Comparison of ENCODE assay signal across 20 cellular contexts in the genomic region with DNA sequence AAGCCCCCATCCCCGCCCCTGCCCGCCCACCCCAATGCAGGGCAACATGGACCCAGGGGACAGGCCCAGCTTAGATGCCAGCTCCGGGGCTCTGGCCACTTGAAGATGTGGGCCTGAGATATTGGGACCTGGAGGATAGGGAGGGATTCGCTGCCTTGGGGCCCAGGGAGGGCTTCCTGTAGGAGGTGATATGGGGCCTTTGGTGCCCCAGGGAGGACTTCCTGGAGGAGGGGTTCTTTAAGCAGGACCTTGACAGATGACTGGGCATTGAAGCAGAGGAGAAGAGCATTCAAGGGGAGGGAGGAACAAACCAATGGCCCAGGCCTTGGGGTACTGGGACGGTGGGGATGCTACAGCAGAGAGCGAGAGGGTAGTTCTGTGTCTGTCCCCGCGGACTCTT. TPM values are rescaled to one million over a fixed set of nuclear protein-coding genes. Genes with fewer than 3 reads are reported as not detected.
A peak's percentile ranks its signal among the peaks of the same experiment; 100 is the strongest.
DNase-seq lines count a peak whose midpoint lies in the region; ATAC-seq, FAIRE-seq and TF ChIP-seq lines count a peak whose summit lies in the region.
"Had no signal": no experiment of that assay in that cellular context is flagged by ENCODE, and none has a peak within 500 bp of the region (broad histone marks: within the 10 kb centered on the region; RNA-seq: fewer than 3 reads in every experiment).

No MANE protein-coding gene starts in this region.

- H3K27ac ChIP-seq in K562 (ENCODE audit: extremely low read depth, low read depth, low read length) (no peak overlapping the region), endodermal cell (ENCODE audit: low read depth, low read length) (peak overlapping the region; percentile 78), neuronal stem cell (replicated peaks; ENCODE audit: low read length) (no peak overlapping the region)
- H3K27ac ChIP-seq: BLaER1, C4-2B had no signal

- H3K23ac ChIP-seq in neuronal stem cell (ENCODE audit: low read depth, low read length, poor library complexity): no peak overlapping the region

- no peak overlapping the region for H2BK120ac ChIP-seq in neuronal stem cell (ENCODE audit: low read depth, low read length)

- no peak for TF ChIP-seq EP300 in K562 (IDR thresholded peaks at IDR 0.05; ENCODE audit: low read length)

- WGBS in K562 (ENCODE audit: insufficient coverage, low coverage, missing lambda C conversion rate): 97% methylated on average over 6 of the region's 8 CpGs
- WGBS in endodermal cell (ENCODE audit: insufficient coverage in 1 of 2, insufficient read length in 1 of 2), 2 experiments: 91 to 95% methylated on average over 5 to 8 of the region's 8 CpGs
- WGBS in neuronal stem cell (ENCODE audit: extremely low coverage in 2 of 2, insufficient read length in 2 of 2, insufficient replicate concordance in 1 of 2), 2 donors: no CpG with 5 or more reads among the region's 8 CpGs

- no peak overlapping the region for H2BK15ac ChIP-seq in neuronal stem cell (ENCODE audit: low read length)

- peaks cover 3 to 65% of the 10 kb centered on the region in 2 experiments for H3K4me1 ChIP-seq in K562 (replicated peaks in 1 of 2; ENCODE audit: control insufficient read depth in 2 of 2, insufficient read depth in 2 of 2, low read length in 2 of 2)
- H3K4me1 ChIP-seq in endodermal cell (ENCODE audit: control insufficient read depth, insufficient read depth, low read length): peaks cover 14% of the 10 kb centered on the region
- H3K4me1 ChIP-seq in neuronal stem cell (ENCODE audit: control insufficient read depth in 2 of 2, insufficient read depth in 1 of 2, low read depth in 1 of 2, low read length in 2 of 2): peaks cover 4 to 18% of the 10 kb centered on the region in 2 donors
- H3K4me1 ChIP-seq: HAP-1 had no signal

- POLR2A ChIA-PET in K562 (lab: Yijun Ruan, JAX): interaction anchor here (0.5 kb wide), 1 partner anchor 24 kb away, joined by 3 read pairs; no protein-coding TSS in a partner anchor

- H4K8ac ChIP-seq in neuronal stem cell (ENCODE audit: low read depth, low read length): no peak overlapping the region

- no peak overlapping the region for H2BK5ac ChIP-seq in neuronal stem cell (ENCODE audit: low read length)

- TF ChIP-seq CTCF in K562 (IDR thresholded peaks at IDR 0.05 in 2 of 3, conservative IDR thresholded peaks at IDR 0.05 in 1 of 3; ENCODE audit: insufficient read depth in 2 of 3, low read depth in 1 of 3, low read length in 3 of 3) (no peak), endodermal cell (conservative IDR thresholded peaks at IDR 0.05) (no peak)

- no peaks in the 10 kb centered on the region for H3K9me3 ChIP-seq in K562 (replicated peaks; ENCODE audit: control insufficient read depth, insufficient read depth, low read depth, low read length)
- H3K9me3 ChIP-seq in endodermal cell (ENCODE audit: control insufficient read depth, low read length): no peaks in the 10 kb centered on the region
- no peaks in the 10 kb centered on the region for H3K9me3 ChIP-seq in neuronal stem cell (replicated peaks in 1 of 2; ENCODE audit: control insufficient read depth in 2 of 2, insufficient read depth in 1 of 2, low read depth in 1 of 2, low read length in 2 of 2)
- H3K9me3 ChIP-seq: BLaER1, Caco-2, HAP-1 had no signal

- H3K9me1 ChIP-seq in K562 (ENCODE audit: control insufficient read depth, insufficient read depth, low read length): peaks cover 10% of the 10 kb centered on the region

- no peak overlapping the region for H4K91ac ChIP-seq in neuronal stem cell (ENCODE audit: low read depth, low read length, poor library complexity)

- TF ChIP-seq RAD21 in K562 (CRISPR knock-in tag; conservative IDR thresholded peaks at IDR 0.05 in 1 of 2, IDR thresholded peaks at IDR 0.05 in 1 of 2): no peak

- no peaks in the 10 kb centered on the region for H3K79me1 ChIP-seq in neuronal stem cell (ENCODE audit: low read depth, low read length)

- TF ChIP-seq POLR2A in K562 (conservative IDR thresholded peaks at IDR 0.05): no peak

- no peak overlapping the region for H3K4me3 ChIP-seq in K562
- H3K4me3 ChIP-seq in endodermal cell (ENCODE audit: low read length): no peak overlapping the region
- no peak overlapping the region for H3K4me3 ChIP-seq in neuronal stem cell (ENCODE audit: low read length in 2 of 2)
- H3K4me3 ChIP-seq: BLaER1, HAP-1 had no signal

- H2BK12ac ChIP-seq in neuronal stem cell (ENCODE audit: low read length): no peak overlapping the region

- H3K27ac Mint-ChIP-seq in endodermal cell: no peak overlapping the region
- H3K27ac Mint-ChIP-seq: B cell; CD4-positive, CD25-positive, alpha-beta regulatory T cell; CD8-positive, alpha-beta T cell; HFFc6 had no signal

- H3K9ac ChIP-seq in K562 (ENCODE audit: insufficient read depth in 1 of 2, low read depth in 2 of 2, low read length in 2 of 2): 0 out of 4 replicates have a peak overlapping the region, but pooled peaks of 1 of the 2 experiments have one; percentile 65
- no peak overlapping the region for H3K9ac ChIP-seq in endodermal cell (ENCODE audit: extremely low read depth, low read length, poor library complexity, severe bottlenecking)
- peak overlapping the region; percentile 17 for H3K9ac ChIP-seq in neuronal stem cell (ENCODE audit: low read depth, low read length, poor library complexity)
- H3K9ac ChIP-seq: BLaER1 had no signal

- no peaks in the 10 kb centered on the region for H3K9me3 Mint-ChIP-seq in endodermal cell
- H3K9me3 Mint-ChIP-seq: CD4-positive, CD25-positive, alpha-beta regulatory T cell; CD8-positive, alpha-beta T cell had no signal

- peaks cover 18% of the 10 kb centered on the region for H4K20me1 ChIP-seq in K562 (replicated peaks; ENCODE audit: control insufficient read depth, insufficient read depth, low read length)

- no peak overlapping the region for H3K18ac ChIP-seq in neuronal stem cell (ENCODE audit: low read length)

- H3K27me3 ChIP-seq in K562 (ENCODE audit: control insufficient read depth in 2 of 2, insufficient read depth in 2 of 2, low read length in 2 of 2) (no peaks in the 10 kb centered on the region), endodermal cell (ENCODE audit: control insufficient read depth, insufficient read depth, low read length, poor library complexity, severe bottlenecking) (no peaks in the 10 kb centered on the region), neuronal stem cell (ENCODE audit: control insufficient read depth in 3 of 3, insufficient read depth in 3 of 3, low read depth in 1 of 3, low read length in 3 of 3) (no peaks in the 10 kb centered on the region)
- H3K27me3 ChIP-seq: BLaER1 had no signal

- H3K36me3 ChIP-seq in K562 (ENCODE audit: control insufficient read depth, insufficient read depth, low read length) (peaks cover 48% of the 10 kb centered on the region; the same call in 2 of the 3 replicates), endodermal cell (ENCODE audit: control insufficient read depth, insufficient read depth, low read length) (no peaks in the 10 kb centered on the region), neuronal stem cell (replicated peaks in 1 of 2; ENCODE audit: control insufficient read depth in 2 of 2, insufficient read depth in 2 of 2, low read length in 2 of 2) (no peaks in the 10 kb centered on the region)
- H3K36me3 ChIP-seq: HAP-1 had no signal

- H3K79me2 ChIP-seq in K562 (ENCODE audit: control insufficient read depth, insufficient read depth, low read length): peaks cover 9% of the 10 kb centered on the region

- no peak overlapping the region for H2AK5ac ChIP-seq in neuronal stem cell (ENCODE audit: low read depth, low read length)

- no TSS peak for BruUV-seq in K562 (replicated peaks; lab: Mats Ljungman, UMichigan)

- no peak overlapping the region for H3K4ac ChIP-seq in neuronal stem cell (ENCODE audit: low read length)

- no peak overlapping the region for H3K4me3 Mint-ChIP-seq in endodermal cell
- H3K4me3 Mint-ChIP-seq: B cell; CD4-positive, CD25-positive, alpha-beta regulatory T cell; CD8-positive, alpha-beta T cell; HFFc6 had no signal

- intact Hi-C loops in K562 (cut with micrococcal nuclease) (no loop called here), left cardiac atrium (cut with DNase I) (no loop called here)

- CTCF ChIA-PET in K562 (lab: Yijun Ruan, JAX; ENCODE audit: low intra/inter-chr PET ratio): no interaction called here

- peaks cover 16% of the 10 kb centered on the region for H3K36me3 Mint-ChIP-seq in endodermal cell (ENCODE audit: low read depth)

- in situ Hi-C loops in K562 (cut with MboI): no loop called here

- DNase-seq in K562 (ENCODE audit: extremely low read depth in 1 of 4, low spot score in 3 of 4) (no peak), endodermal cell (no peak), neuronal stem cell (ENCODE audit: low spot score) (no peak), left cardiac atrium (no peak), NCI-H2171 treated with DMSO at 0.1 percent for 48 hours (lab: John Stamatoyannopoulos, UW) (no peak), HUDEP-2 (lab: John Stamatoyannopoulos, UW; ENCODE audit: unreplicated experiment in 76 of 76) (no peak)
- DNase-seq: Caco-2; CD4-positive, CD25-positive, alpha-beta regulatory T cell; CD8-positive, alpha-beta T cell; DMS153; DND-41; GOT3; HFFc6 had no signal

- FAIRE-seq in K562 (lab: Jason Lieb, UNC): no peak
- FAIRE-seq: G401.6, GM12892, H54 had no signal

- H3K4me1 Mint-ChIP-seq in endodermal cell: peaks cover 14% of the 10 kb centered on the region
- H3K4me1 Mint-ChIP-seq: B cell had no signal

- H3K4me2 ChIP-seq in K562 (ENCODE audit: insufficient read depth, low read length): no peak overlapping the region
- no peak overlapping the region for H3K4me2 ChIP-seq in neuronal stem cell (ENCODE audit: insufficient read depth, low read length, poor library complexity, severe bottlenecking)
- H3K4me2 ChIP-seq: BLaER1 had no signal

- no peaks in the 10 kb centered on the region for H3K27me3 Mint-ChIP-seq in endodermal cell (ENCODE audit: insufficient read depth)
- H3K27me3 Mint-ChIP-seq: B cell; CD4-positive, CD25-positive, alpha-beta regulatory T cell had no signal

- H2AFZ ChIP-seq in K562 (ENCODE audit: low read depth, low read length): no peak overlapping the region
- H2AFZ ChIP-seq in neuronal stem cell (ENCODE audit: low read length): peak overlapping the region; percentile 10

- ATAC-seq in K562 (no peak), left cardiac atrium (no peak)
- ATAC-seq: CD8-positive, alpha-beta T cell had no signal

- H3K14ac ChIP-seq in neuronal stem cell (ENCODE audit: low read length): no peak overlapping the region

RNA-seq across cellular contexts. Expression of a gene that starts 55.7 kb away (rescaled TPM):
- 74.4 and 112 TPM in 2 replicates for total RNA-seq in K562 (2011; cell fraction: chromatin; rRNA removed; ENCODE audit: low replicate concordance)
- total RNA-seq in K562 (2011; cell fraction: nucleolus; rRNA removed): 51.3 and 61.4 TPM in 2 replicates
- 61.1 and 63.4 TPM in 2 replicates for total RNA-seq in K562 (2011; cell fraction: nucleoplasm; rRNA removed)
- total RNA-seq in K562 (2014; rRNA removed) (26.9 and 35.1 TPM in 2 replicates), K562 (2014; rRNA removed; fragmentation: Illumina TruSeq; extraction: Trizol) (16.0 and 16.3 TPM in 2 replicates), K562 (2015; rRNA removed; fragmentation: Illumina TruSeq; extraction: Trizol) (31.1 and 33.9 TPM in 2 replicates), K562 (2021) (81.3 and 88.7 TPM in 2 replicates), endodermal cell (10 to 100 TPM; 75.4 to 76.6 TPM), left cardiac atrium (10 to 100 TPM; 23.1 to 25.3 TPM)
- polyA plus RNA-seq in K562 (2011; rRNA removed) (12.5 and 15.8 TPM in 2 replicates), K562 (2014; fragmentation: Illumina TruSeq; extraction: Trizol) (60.7 and 65.3 TPM in 2 replicates), K562 (2014; fragmentation: Nextera tagmentation; extraction: Ambion mirVana) (1 to 10 TPM; 1.7 to 2.0 TPM), K562 (2014; rRNA removed) (37.1 and 49.2 TPM in 2 replicates)
- 10.1 and 15.8 TPM in 2 replicates for polyA plus RNA-seq in K562 (2011; cell fraction: cytosol; rRNA removed)
- polyA plus RNA-seq in K562 (2011; cell fraction: nucleus; rRNA removed): 43.3 and 65.6 TPM in 2 replicates
- 57.6 and 59.2 TPM in 2 replicates for polyA plus RNA-seq in K562 (2012)
- 7.9 and 9.1 TPM in 2 replicates for polyA minus RNA-seq in K562 (2011; rRNA and poly(A)+ RNA removed)
- 23.7 and 30.6 TPM in 2 replicates for polyA minus RNA-seq in K562 (2011; cell fraction: cytosol; rRNA and poly(A)+ RNA removed)
- 17.5 and 19.1 TPM in 2 replicates for polyA minus RNA-seq in K562 (2011; cell fraction: nucleus; rRNA and poly(A)+ RNA removed)
- polyA plus RNA-seq in endodermal cell (2013, experiment 1 of 2): 68.2 TPM
- 57.8 TPM for polyA plus RNA-seq in endodermal cell (2013, experiment 2 of 2)
- polyA plus RNA-seq in neuronal stem cell (2013, experiment 1 of 2): 48.7 TPM
- polyA plus RNA-seq in neuronal stem cell (2013, experiment 2 of 2): 49.9 TPM
